In the genomic region with DNA sequence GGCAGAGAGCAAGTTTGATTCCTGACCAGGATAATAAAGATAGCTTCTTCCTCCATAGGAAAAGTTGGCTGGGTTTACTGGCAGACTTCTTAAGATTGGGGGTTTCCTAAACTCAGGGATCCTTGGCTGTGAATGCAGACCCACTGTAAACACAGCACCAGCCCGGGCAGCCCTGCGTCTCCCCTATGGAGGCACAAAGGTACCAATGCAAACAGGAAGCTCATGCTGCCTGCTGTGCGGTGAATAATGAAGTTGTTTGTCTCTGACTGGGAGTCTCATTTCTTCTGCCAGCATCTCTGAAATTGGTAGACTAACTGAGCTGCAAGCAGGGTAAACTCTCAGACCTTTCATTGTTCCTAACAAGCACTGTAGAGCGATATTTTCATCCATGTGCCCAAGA, we compare ENCODE assay signal across 23 cellular contexts.
A peak's percentile ranks its signal among the peaks of the same experiment; 100 is the strongest.
DNase-seq lines count a peak whose midpoint lies in the region; ATAC-seq lines count a peak whose summit lies in the region.
"Had no signal": no experiment of that assay in that cellular context is flagged by ENCODE, and none has a peak within 500 bp of the region (broad histone marks: within the 10 kb centered on the region; RNA-seq: fewer than 3 reads in every experiment).

No MANE protein-coding gene starts in this region.

- H3K4me3 ChIP-seq in NT2/D1 (ENCODE audit: insufficient read length, low read depth), result no peak overlapping the region
- no peak overlapping the region for H3K4me3 ChIP-seq in iPS DF 6.9 (ENCODE audit: low read length)
- H3K4me3 ChIP-seq: skin epidermis, upper lobe of left lung had no signal

- H3K4me1 ChIP-seq in NT2/D1 (ENCODE audit: insufficient read depth, insufficient read length), result no peaks in the 10 kb centered on the region
- no peaks in the 10 kb centered on the region for H3K4me1 ChIP-seq in iPS DF 6.9 (ENCODE audit: control insufficient read depth, insufficient read depth, low read length)

- H3K9me3 ChIP-seq in NT2/D1 (ENCODE audit: insufficient read depth, low read length) (no peaks in the 10 kb centered on the region), iPS DF 6.9 (ENCODE audit: control insufficient read depth, insufficient read depth, low read length) (no peaks in the 10 kb centered on the region)

- H3K36me3 ChIP-seq in NT2/D1 (ENCODE audit: insufficient read depth, insufficient read length, low read length), result no peaks in the 10 kb centered on the region
- H3K36me3 ChIP-seq in iPS DF 6.9 (ENCODE audit: control insufficient read depth, insufficient read depth, low read length), result no peaks in the 10 kb centered on the region
- H3K36me3 ChIP-seq: upper lobe of left lung had no signal

- H3K27ac ChIP-seq in iPS DF 6.9 (ENCODE audit: low read length), result no peak overlapping the region
- H3K27ac ChIP-seq: KMS-11, skin epidermis, upper lobe of left lung, VCaP had no signal

- DNase-seq in DMS53 (lab: John Stamatoyannopoulos, UW) (peak; percentile 36), DMS53 treated with DMSO at 0.1 percent for 48 hours (lab: John Stamatoyannopoulos, UW; ENCODE audit: unreplicated experiment) (no peak), NT2/D1 (ENCODE audit: low read depth, low spot score) (peak; percentile 36), iPS DF 6.9 (ENCODE audit: low read depth, low spot score) (peak; percentile 54), hippocampal formation (lab: John Stamatoyannopoulos, UW) (no peak), Right ventricle myocardium superior (no peak)
- DNase-seq: 8988T; activated CD4-positive, alpha-beta T cell treated with anti-CD3 and anti-CD28 coated beads, Interleukin-2, amount 10 ng/mL, durations not matched to agents 7 days and 5 days; aorta; caudate nucleus; CD4-positive, alpha-beta memory T cell; DND-41; naive B cell; OCI-M1; stimulated activated CD4-positive, alpha-beta T cell treated with anti-CD3 and anti-CD28 coated beads, Interleukin-2, amount 100 ng/mL, for 24 hours; upper lobe of left lung had no signal

- intact Hi-C loops in Right ventricle myocardium superior (cut with DNase I), result no loop called here

- ATAC-seq in GM18498 (IDR thresholded peaks at IDR 0.05; ENCODE audit: unreplicated experiment) (no peak), Right ventricle myocardium superior (ENCODE audit: poor library complexity) (no peak), HG03432 (IDR thresholded peaks at IDR 0.05; ENCODE audit: unreplicated experiment) (no peak)
- ATAC-seq: activated T-helper 17 cell treated with anti-CD3 and anti-CD28 coated beads, Interleukin-2, amount 50 U/mL, for 72 hours; left lobe of liver had no signal

- WGBS in iPS DF 6.9 (ENCODE audit: insufficient coverage, insufficient read length), result no CpG with 5 or more reads among the region's 4 CpGs

- H3K27me3 ChIP-seq in NT2/D1 (ENCODE audit: insufficient read depth, insufficient read length), result no peaks in the 10 kb centered on the region
- H3K27me3 ChIP-seq in iPS DF 6.9 (ENCODE audit: control insufficient read depth, insufficient read depth, low read length), result no peaks in the 10 kb centered on the region
- H3K27me3 ChIP-seq: upper lobe of left lung had no signal

- H3K9ac ChIP-seq in NT2/D1 (ENCODE audit: insufficient read length, low read depth), result no peak overlapping the region
- H3K9ac ChIP-seq: KMS-11 had no signal

Comparison
In these comparisons a context has a peak if more than half of its experiments do, and no peak if none do; other contexts are left out.
1. DNase-seq: peak in DMS53 (single experiment), NT2/D1 (single experiment) and iPS DF 6.9 (single experiment); none in DMS53 treated with DMSO at 0.1 percent for 48 hours (single experiment), hippocampal formation (0 of 2) and Right ventricle myocardium superior (single experiment).